Comparison of ENCODE assay signal across 8 cellular contexts in the genomic region with DNA sequence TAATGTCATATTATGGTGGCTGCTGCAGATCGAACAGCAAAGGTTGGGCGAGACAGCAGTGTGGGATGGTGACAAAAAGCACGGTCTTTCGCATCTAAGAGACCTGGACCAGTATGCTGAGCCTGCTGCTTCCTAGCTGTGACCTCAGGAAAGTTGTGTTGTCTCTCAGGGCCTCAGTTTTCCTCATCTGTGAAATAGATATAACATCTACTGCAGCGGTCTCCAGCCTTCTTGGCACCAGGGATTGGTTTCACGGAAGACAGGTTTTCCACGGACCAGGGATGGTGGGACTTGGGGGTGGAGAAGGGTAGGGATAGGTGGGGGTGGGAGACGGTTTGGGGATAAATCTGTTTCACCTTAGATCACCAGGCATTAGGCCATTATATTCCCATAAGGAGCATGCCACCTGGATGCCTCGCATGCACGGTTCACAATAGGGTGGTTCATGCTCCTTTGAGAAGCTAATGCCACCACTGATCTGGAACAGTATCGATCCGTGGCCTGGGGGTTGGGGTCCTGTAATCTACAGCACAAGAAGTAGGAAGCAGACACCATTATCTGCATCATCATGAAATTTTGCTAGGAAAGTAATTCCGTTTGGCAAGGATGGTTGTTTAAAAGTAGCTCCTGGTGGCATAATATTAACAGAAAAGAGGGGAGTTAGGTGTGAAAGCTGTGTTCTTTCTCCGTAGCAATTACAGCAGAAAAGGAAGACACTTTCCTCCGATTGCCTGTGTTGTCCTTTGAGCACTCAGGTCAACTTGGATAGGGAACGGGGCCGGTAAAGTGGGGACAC. TPM values are rescaled to one million over a fixed set of nuclear protein-coding genes. Genes with fewer than 3 reads are reported as not detected.
DNase-seq lines count a peak whose midpoint lies in the region; ATAC-seq, FAIRE-seq and TF ChIP-seq lines count a peak whose summit lies in the region.

No MANE protein-coding gene starts in this region.

- TF ChIP-seq CTCF in MCF 10A (IDR thresholded peaks at IDR 0.05; ENCODE audit: unreplicated experiment) (no peak), keratinocyte (optimal IDR thresholded peaks at IDR 0.05 in 1 of 3, IDR thresholded peaks at IDR 0.05 in 1 of 3, conservative IDR thresholded peaks at IDR 0.05 in 1 of 3; ENCODE audit: extremely low read depth in 1 of 3, insufficient read depth in 2 of 3, low read length in 3 of 3) (no peak), type B pancreatic cell (conservative IDR thresholded peaks at IDR 0.05) (no peak)

- no peaks in the 10 kb centered on the region for H3K27me3 Mint-ChIP-seq in MCF 10A (ENCODE audit: insufficient read depth, unreplicated experiment)
- H3K27me3 Mint-ChIP-seq in type B pancreatic cell, result peaks cover 4% of the 10 kb centered on the region

- no peaks in the 10 kb centered on the region for H3K27me3 ChIP-seq in keratinocyte (ENCODE audit: control insufficient read depth, extremely low read depth, insufficient read depth, low read length)

- POLR2A ChIA-PET in MCF 10A (lab: Yijun Ruan, JAX), result interaction anchor here (0.6 to 12.0 kb wide), 39 partner anchors 10 to 997 kb away, joined by 3 to 208 read pairs (median 4); a partner anchor contains a TSS

- peak; percentile 9 for FAIRE-seq in keratinocyte (lab: Jason Lieb, UNC)

- BruUV-seq in MCF 10A (replicated peaks; lab: Mats Ljungman, UMichigan), result no TSS peak

- peaks cover 6% of the 10 kb centered on the region for H4K20me1 ChIP-seq in keratinocyte (ENCODE audit: control insufficient read depth, extremely low read depth, insufficient read depth, low read length)

- dilution Hi-C loops in keratinocyte (cut with MboI; ENCODE audit: extremely low pct_ligation_motif_present, low sequenced_read_pairs), result no loop called here

- H3K4me2 ChIP-seq in keratinocyte (ENCODE audit: control insufficient read depth, extremely low read depth, insufficient read depth, low read depth, low read length), result no peak overlapping the region

- no peak overlapping the region for H3K9ac ChIP-seq in keratinocyte (ENCODE audit: control insufficient read depth, extremely low read depth, insufficient read depth, low read length)

- no peaks in the 10 kb centered on the region for H3K9me1 ChIP-seq in keratinocyte (ENCODE audit: control insufficient read depth, extremely low read depth, insufficient read depth, low read length)

- peak overlapping the region; percentile 100 for H3K27ac ChIP-seq in keratinocyte (ENCODE audit: control insufficient read depth, insufficient read depth, low read length)

- no peak for ATAC-seq in HG03571 (IDR thresholded peaks at IDR 0.05; ENCODE audit: unreplicated experiment)

- CTCF ChIA-PET in MCF 10A (lab: Yijun Ruan, JAX), result interaction anchor here (0.5 to 1.9 kb wide), 6 partner anchors 19 to 994 kb away, joined by 3 to 5 read pairs (median 4); no protein-coding TSS in a partner anchor

- H3K4me3 ChIP-seq in keratinocyte (ENCODE audit: control insufficient read depth in 2 of 3, extremely low read depth in 1 of 3, insufficient read depth in 2 of 3, low read depth in 1 of 3, low read length in 3 of 3), result no peak overlapping the region

- peaks cover 8 to 15% of the 10 kb centered on the region in 2 experiments for H3K36me3 ChIP-seq in keratinocyte (ENCODE audit: control insufficient read depth in 2 of 2, extremely low read depth in 1 of 2, insufficient read depth in 2 of 2, low read length in 2 of 2)

- H3K9me3 Mint-ChIP-seq in MCF 10A (ENCODE audit: unreplicated experiment) (no peaks in the 10 kb centered on the region), type B pancreatic cell (no peaks in the 10 kb centered on the region)

- H3K36me3 Mint-ChIP-seq in MCF 10A (ENCODE audit: insufficient read depth, unreplicated experiment) (peaks cover 75% of the 10 kb centered on the region), type B pancreatic cell (peaks cover 39% of the 10 kb centered on the region)

- intact Hi-C loops in MCF 10A (cut with micrococcal nuclease), result loop anchor here (1.0 to 10.0 kb wide), 4 partner anchors 149 to 577 kb away; no protein-coding TSS in a partner anchor

- H3K9me3 ChIP-seq in keratinocyte (ENCODE audit: control insufficient read depth, low read depth, low read length), result no peaks in the 10 kb centered on the region

- peaks cover 3% of the 10 kb centered on the region for H3K79me2 ChIP-seq in keratinocyte (ENCODE audit: control insufficient read depth, insufficient read depth, low read length)

- H3K4me3 Mint-ChIP-seq in MCF 10A (ENCODE audit: unreplicated experiment) (no peak overlapping the region), type B pancreatic cell (no peak overlapping the region)

- H3K4me1 ChIP-seq in keratinocyte (ENCODE audit: control insufficient read depth, extremely low read depth, insufficient read depth, low read length), result peaks cover 38% of the 10 kb centered on the region

- no peak overlapping the region for H2AFZ ChIP-seq in keratinocyte (ENCODE audit: control insufficient read depth, low read length)

- peak; percentile 57 for DNase-seq in activated CD8-positive, alpha-beta memory T cell treated with anti-CD3 and anti-CD28 coated beads for 24 hours
- DNase-seq in activated CD8-positive, alpha-beta memory T cell treated with anti-CD3 and anti-CD28 coated beads, Interleukin-2, amount 50 U/mL, for 4 hours, result no peak
- peak; percentile 31 for DNase-seq in MCF 10A (ENCODE audit: unreplicated experiment)
- DNase-seq in keratinocyte (ENCODE audit: low read depth, low spot score), result no peak
- no peak for DNase-seq in type B pancreatic cell (ENCODE audit: extremely low spot score, unreplicated experiment)
- DNase-seq in NCI-H1092 treated with DMSO at 0.1 percent for 48 hours (lab: John Stamatoyannopoulos, UW), result no peak
- no peak for DNase-seq in NOMO-1 (lab: John Stamatoyannopoulos, UW; ENCODE audit: unreplicated experiment in 2 of 2)

- H3K27ac Mint-ChIP-seq in MCF 10A (ENCODE audit: low read depth, unreplicated experiment), result peak overlapping the region; percentile 93
- H3K27ac Mint-ChIP-seq in type B pancreatic cell, result peak overlapping the region; percentile 78

- H3K4me1 Mint-ChIP-seq in MCF 10A (ENCODE audit: insufficient read depth, unreplicated experiment), result peaks cover 32% of the 10 kb centered on the region
- H3K4me1 Mint-ChIP-seq in type B pancreatic cell (ENCODE audit: unreplicated experiment), result peaks cover 32% of the 10 kb centered on the region

RNA-seq across cellular contexts. Expression of a gene that starts 10.8 kb away (rescaled TPM):
- total RNA-seq in MCF 10A (2022), result 253 and 282 TPM in 2 replicates
- polyA plus RNA-seq in keratinocyte, result 174 to 250 TPM (median 213 TPM) in 3 replicates
- 159 TPM for polyA plus RNA-seq in keratinocyte (2011; ENCODE audit: low read depth)
- 111 and 137 TPM in 2 replicates for polyA plus RNA-seq in keratinocyte (2011; cell fraction: cytosol; rRNA removed)
- polyA plus RNA-seq in keratinocyte (2011; cell fraction: nucleus; rRNA removed), result 564 and 626 TPM in 2 replicates
- polyA plus RNA-seq in keratinocyte (2012; ENCODE audit: low replicate concordance), result 148 and 270 TPM in 2 replicates
- 425 to 516 TPM (median 456 TPM) in 3 replicates for polyA minus RNA-seq in keratinocyte
- polyA minus RNA-seq in keratinocyte (2011; cell fraction: cytosol; rRNA and poly(A)+ RNA removed), result 131 TPM
- polyA minus RNA-seq in keratinocyte (2011; cell fraction: nucleus; rRNA and poly(A)+ RNA removed), result 587 and 853 TPM in 2 replicates
- 117 and 269 TPM in 2 replicates for total RNA-seq in type B pancreatic cell (ENCODE audit: low replicate concordance)

Comparison
In these comparisons a context has a peak if more than half of its experiments do, and no peak if none do; other contexts are left out.
1. DNase-seq: peak in activated CD8-positive, alpha-beta memory T cell treated with anti-CD3 and anti-CD28 coated beads for 24 hours (single experiment) and MCF 10A (single experiment); none in activated CD8-positive, alpha-beta memory T cell treated with anti-CD3 and anti-CD28 coated beads, Interleukin-2, amount 50 U/mL, for 4 hours (single experiment), keratinocyte (single experiment), type B pancreatic cell (single experiment), NCI-H1092 treated with DMSO at 0.1 percent for 48 hours (single experiment) and NOMO-1 (0 of 2).